Comparison of ENCODE assay signal across 13 cellular contexts in the genomic region with DNA sequence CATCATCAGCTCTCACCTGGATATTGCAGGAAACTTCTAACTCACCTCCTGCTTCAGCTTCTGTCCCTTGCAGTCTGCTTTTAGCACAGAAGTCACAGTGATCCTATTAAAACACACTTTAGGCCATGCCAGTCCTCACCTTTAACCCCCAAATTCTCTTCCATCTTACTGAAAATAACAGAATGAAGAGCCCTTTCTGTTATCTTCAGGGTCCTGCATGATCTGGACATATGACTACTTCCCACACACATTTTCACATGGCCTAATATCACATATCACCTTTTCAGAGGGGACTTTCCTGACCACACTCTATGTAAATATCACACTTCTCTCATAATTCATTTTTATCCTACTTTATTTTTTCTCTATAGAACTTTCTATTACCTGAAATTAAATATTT.
DNase-seq lines count a peak whose midpoint lies in the region; ATAC-seq lines count a peak whose summit lies in the region.
"Had no signal": no experiment of that assay in that cellular context is flagged by ENCODE, and none has a peak within 500 bp of the region (broad histone marks: within the 10 kb centered on the region; RNA-seq: fewer than 3 reads in every experiment).

No MANE protein-coding gene starts in this region.

- peaks cover 0 to 11% (median 2%) of the 10 kb centered on the region in 4 donors for H3K4me1 Mint-ChIP-seq in naive thymus-derived CD8-positive, alpha-beta T cell

- no peak overlapping the region for H3K4me3 Mint-ChIP-seq in naive thymus-derived CD8-positive, alpha-beta T cell

- H3K36me3 Mint-ChIP-seq in naive thymus-derived CD8-positive, alpha-beta T cell = peaks cover 0 to 5% (median 2%) of the 10 kb centered on the region in 3 donors

- H3K27me3 Mint-ChIP-seq in naive thymus-derived CD8-positive, alpha-beta T cell = no peaks in the 10 kb centered on the region

- ATAC-seq in GM18873 (IDR thresholded peaks at IDR 0.05; ENCODE audit: low FRiP score, unreplicated experiment) (peak; percentile 69), GM21786 (IDR thresholded peaks at IDR 0.05; ENCODE audit: unreplicated experiment) (peak; percentile 74), HG03280 (IDR thresholded peaks at IDR 0.05; ENCODE audit: unreplicated experiment) (peak; percentile 60)
- ATAC-seq in naive thymus-derived CD8-positive, alpha-beta T cell = no peak
- ATAC-seq: activated CD4-positive, CD25-positive, alpha-beta regulatory T cell treated with anti-CD3 and anti-CD28 coated beads, Interleukin-2, amount 50 U/mL, for 24 hours had no signal

- H3K27me3 ChIP-seq in HAP-1 (ENCODE audit: low read depth) = no peaks in the 10 kb centered on the region
- H3K27me3 ChIP-seq: pancreas had no signal

- no peaks in the 10 kb centered on the region for H3K4me1 ChIP-seq in HAP-1
- H3K4me1 ChIP-seq: pancreas had no signal

- no peaks in the 10 kb centered on the region for H3K9me3 ChIP-seq in HAP-1
- H3K9me3 ChIP-seq: pancreas had no signal

- peaks cover 0 to 9% (median 3%) of the 10 kb centered on the region in 9 donors for H3K9me3 Mint-ChIP-seq in naive thymus-derived CD8-positive, alpha-beta T cell

- no peak for DNase-seq in NCI-H226
- no peak for DNase-seq in DMS53 treated with DMSO at 0.1 percent for 48 hours (lab: John Stamatoyannopoulos, UW; ENCODE audit: unreplicated experiment)
- no peak for DNase-seq in naive thymus-derived CD8-positive, alpha-beta T cell
- no peak for DNase-seq in HAP-1 (ENCODE audit: low spot score in 2 of 2)
- DNase-seq: activated T-cell treated with anti-CD3 and anti-CD28 coated beads, Interleukin-2, amount 50 U/mL, for 48 hours; dorsolateral prefrontal cortex; pancreas; PC-9; stimulated activated CD4-positive, alpha-beta T cell treated with anti-CD3 and anti-CD28 coated beads, Interleukin-12 subunit alpha, Interleukin-12 subunit beta, amount 100 ng/mL, for 4 hours had no signal

- in situ Hi-C loops in HAP-1 (cut with MboI; ENCODE audit: low sequenced_read_pairs) = no loop called here

- no peak overlapping the region for H3K27ac Mint-ChIP-seq in naive thymus-derived CD8-positive, alpha-beta T cell

- POLR2A ChIA-PET in naive thymus-derived CD8-positive, alpha-beta T cell (lab: Charles Lee) = no interaction called here

- H3K4me3 ChIP-seq in HAP-1 = no peak overlapping the region
- H3K4me3 ChIP-seq: dorsolateral prefrontal cortex, pancreas, PC-9 had no signal

- H3K36me3 ChIP-seq in HAP-1 (replicated peaks) = no peaks in the 10 kb centered on the region
- H3K36me3 ChIP-seq: pancreas had no signal

Comparison
In these comparisons a context has a peak if more than half of its experiments do, and no peak if none do; other contexts are left out.
1. ATAC-seq: peak in GM18873 (single experiment), GM21786 (single experiment) and HG03280 (single experiment); none in naive thymus-derived CD8-positive, alpha-beta T cell (0 of 2).